Comparison of ENCODE assay signal across 10 cellular contexts in genomic region chr3:15207836-15208504, GRCh38. TPM values are rescaled to one million over a fixed set of nuclear protein-coding genes. Genes with fewer than 3 reads are reported as not detected.
DNase-seq lines count a peak whose midpoint lies in the region; ATAC-seq and TF ChIP-seq lines count a peak whose summit lies in the region.
"Had no signal": no experiment of that assay in that cellular context is flagged by ENCODE, and none has a peak within 500 bp of the region (broad histone marks: within the 10 kb centered on the region; RNA-seq: fewer than 3 reads in every experiment).

No MANE protein-coding gene starts in this region.

- peaks cover 5% of the 10 kb centered on the region for H3K27me3 Mint-ChIP-seq in activated naive CD4-positive, alpha-beta T cell treated with anti-CD3 and anti-CD28 coated beads, Interleukin-2, amount 10 ng/mL, durations not matched to agents 7 days and 5 days

- H3K9ac ChIP-seq in liver (ENCODE audit: low read depth in 1 of 2, low read length in 2 of 2) = peak overlapping the region in 1 of 2 donors; percentile 96

- H3K27ac ChIP-seq in adrenal gland (peak overlapping the region in 3 of 5 donors; percentile 14 to 99 (median 30)), liver (ENCODE audit: low read depth in 1 of 2, low read length in 2 of 2) (no peak overlapping the region), transverse colon (peak overlapping the region; percentile 95 to 98 (median 96))

- peaks cover 26% of the 10 kb centered on the region for H3K4me1 Mint-ChIP-seq in activated naive CD4-positive, alpha-beta T cell treated with anti-CD3 and anti-CD28 coated beads, Interleukin-2, amount 10 ng/mL, durations not matched to agents 7 days and 5 days

- in situ Hi-C loops in transverse colon (cut with MboI; ENCODE audit: low pct_ligation_motif_present in 1 of 4, low pct_unique_long_range_greater_than_20kb in 1 of 4, low sequenced_read_pairs in 3 of 4) = loop anchor here in 3 of 4 donors (10.0 to 25.0 kb wide), 3 partner anchors 103 to 1054 kb away; partner anchors contain the start of genes DPH3 (in 1 of the 3) and OXNAD1 (in 1 of the 3)

- intact Hi-C loops in adrenal gland (cut with DNase I) = loop anchor here in 1 of 2 donors (10.0 kb wide), 2 partner anchors 197 to 347 kb away; no protein-coding TSS in a partner anchor
- intact Hi-C loops in transverse colon (cut with DNase I; ENCODE audit: low total_unique reads) = loop anchor here (10.0 kb wide), 1 partner anchor 197 kb away; no protein-coding TSS in a partner anchor

- CTCF ChIA-PET in activated naive CD4-positive, alpha-beta T cell treated with anti-CD3 and anti-CD28 coated beads, Interleukin-2, amount 10 ng/mL, durations not matched to agents 7 days and 5 days (lab: Charles Lee) = interaction anchor here (0.5 to 1.2 kb wide), 6 partner anchors 17 to 350 kb away, joined by 3 read pairs; no protein-coding TSS in a partner anchor

- no peaks in the 10 kb centered on the region for H3K9me3 ChIP-seq in adrenal gland (replicated peaks in 1 of 3)
- no peaks in the 10 kb centered on the region for H3K9me3 ChIP-seq in liver (ENCODE audit: control insufficient read depth in 4 of 4, low read length in 3 of 4)
- H3K9me3 ChIP-seq in transverse colon = no peaks in the 10 kb centered on the region
- H3K9me3 ChIP-seq: mucosa of descending colon had no signal

- H3K4me3 ChIP-seq in adrenal gland (peak overlapping the region in 1 of 4 donors; percentile 100), liver (ENCODE audit: low read depth in 1 of 3, low read length in 3 of 3) (peak overlapping the region in 2 of 3 donors; percentile 23 to 29), transverse colon (peak overlapping the region in 3 of 4 donors; percentile 68 to 79 (median 78))

- TF ChIP-seq EP300 in transverse colon (IDR thresholded peaks at IDR 0.05; ENCODE audit: low read depth) = no peak

- H3K4me1 ChIP-seq in adrenal gland (replicated peaks in 1 of 2) = peaks cover 20 to 33% of the 10 kb centered on the region in 2 donors
- H3K4me1 ChIP-seq in liver (ENCODE audit: control insufficient read depth in 4 of 4, insufficient read depth in 4 of 4, low read length in 3 of 4) = peaks cover 3 to 20% (median 7%) of the 10 kb centered on the region in 4 donors
- H3K4me1 ChIP-seq in transverse colon = peaks cover 4 to 38% (median 14%) of the 10 kb centered on the region in 4 donors

- TF ChIP-seq POLR2A in adrenal gland (IDR thresholded peaks at IDR 0.05) = no peak
- no peak for TF ChIP-seq POLR2A in transverse colon (IDR thresholded peaks at IDR 0.05)

- ATAC-seq in GM18870 (IDR thresholded peaks at IDR 0.05; ENCODE audit: unreplicated experiment) = no peak
- no peak for ATAC-seq in activated CD4-positive, CD25-positive, alpha-beta regulatory T cell treated with anti-CD3 and anti-CD28 coated beads, Interleukin-2, amount 50 U/mL, for 24 hours

- H3K27me3 ChIP-seq in adrenal gland = no peaks in the 10 kb centered on the region
- H3K27me3 ChIP-seq in liver (ENCODE audit: control insufficient read depth in 4 of 4, insufficient read depth in 4 of 4, low read length in 3 of 4) = no peaks in the 10 kb centered on the region
- no peaks in the 10 kb centered on the region for H3K27me3 ChIP-seq in transverse colon

- no peaks in the 10 kb centered on the region for H3K9me3 Mint-ChIP-seq in activated naive CD4-positive, alpha-beta T cell treated with anti-CD3 and anti-CD28 coated beads, Interleukin-2, amount 10 ng/mL, durations not matched to agents 7 days and 5 days

- peaks cover 15% of the 10 kb centered on the region for H3K36me3 Mint-ChIP-seq in activated naive CD4-positive, alpha-beta T cell treated with anti-CD3 and anti-CD28 coated beads, Interleukin-2, amount 10 ng/mL, durations not matched to agents 7 days and 5 days

- H3K27ac Mint-ChIP-seq in activated naive CD4-positive, alpha-beta T cell treated with anti-CD3 and anti-CD28 coated beads, Interleukin-2, amount 10 ng/mL, durations not matched to agents 7 days and 5 days = peak overlapping the region; percentile 13

- no peak for TF ChIP-seq CTCF in adrenal gland (IDR thresholded peaks at IDR 0.05)
- TF ChIP-seq CTCF in liver (IDR thresholded peaks at IDR 0.05; ENCODE audit: low read depth, low read length, missing input control) = no peak
- no peak for TF ChIP-seq CTCF in transverse colon (IDR thresholded peaks at IDR 0.05)

- no peak for DNase-seq in activated naive CD4-positive, alpha-beta T cell treated with anti-CD3 and anti-CD28 coated beads, Interleukin-2, amount 10 ng/mL, durations not matched to agents 7 days and 5 days
- DNase-seq in activated naive CD4-positive, alpha-beta T cell (lab: John Stamatoyannopoulos, UW) = no peak
- DNase-seq in adrenal gland = no peak
- no peak for DNase-seq in transverse colon
- no peak for DNase-seq in ecto neural progenitor cell (ENCODE audit: low spot score)
- DNase-seq: H7, mucosa of descending colon had no signal

- WGBS in adrenal gland, 4 donors = 71 to 77% (median 73%) methylated on average over 5 of the region's 5 CpGs
- WGBS in liver = 88% methylated on average over 5 of the region's 5 CpGs
- 41 to 71% methylated on average over 3 to 5 of the region's 5 CpGs for WGBS in transverse colon (ENCODE audit: low coverage in 1 of 2), 2 donors

- H3K36me3 ChIP-seq in adrenal gland (replicated peaks in 1 of 2) = peaks cover 0 to 27% of the 10 kb centered on the region in 2 donors
- peaks cover 0 to 19% (median 1%) of the 10 kb centered on the region in 4 donors for H3K36me3 ChIP-seq in liver (ENCODE audit: control insufficient read depth in 4 of 4, insufficient read depth in 3 of 4, low read depth in 1 of 4, low read length in 3 of 4)
- H3K36me3 ChIP-seq in transverse colon = peaks cover 0 to 11% (median 5%) of the 10 kb centered on the region in 4 donors

- peak overlapping the region; percentile 45 for H3K4me3 Mint-ChIP-seq in activated naive CD4-positive, alpha-beta T cell treated with anti-CD3 and anti-CD28 coated beads, Interleukin-2, amount 10 ng/mL, durations not matched to agents 7 days and 5 days

- no peak for TF ChIP-seq RAD21 in liver (IDR thresholded peaks at IDR 0.05)

TF ChIP-seq in liver, 16 proteins besides CTCF, POLR2A, EP300 and RAD21 (continues in another document):
- TF ChIP-seq FOXA1 (IDR thresholded peaks at IDR 0.05) = no peak
- TF ChIP-seq FOXA2 (IDR thresholded peaks at IDR 0.05) = no peak
- no peak for TF ChIP-seq SP1 (IDR thresholded peaks at IDR 0.05)
- no peak for TF ChIP-seq NR2F2 (IDR thresholded peaks at IDR 0.05)
- TF ChIP-seq MAX (IDR thresholded peaks at IDR 0.05) = no peak
- TF ChIP-seq ZBTB33 (IDR thresholded peaks at IDR 0.05) = no peak
- TF ChIP-seq HNF4A (conservative IDR thresholded peaks at IDR 0.05) = no peak
- TF ChIP-seq JUND (IDR thresholded peaks at IDR 0.05) = no peak
- TF ChIP-seq REST (IDR thresholded peaks at IDR 0.05) = no peak
- no peak for TF ChIP-seq HNF4G (IDR thresholded peaks at IDR 0.05)
- TF ChIP-seq RXRA (IDR thresholded peaks at IDR 0.05) = no peak
- TF ChIP-seq YY1 (IDR thresholded peaks at IDR 0.05) = no peak
- TF ChIP-seq GABPA (IDR thresholded peaks at IDR 0.05 in 1 of 2, conservative IDR thresholded peaks at IDR 0.05 in 1 of 2) = no peak
- no peak for TF ChIP-seq TAF1 (conservative IDR thresholded peaks at IDR 0.05)

RNA-seq across cellular contexts. Expression of gene CAPN7, which starts 1.9 kb away (rescaled TPM):
- total RNA-seq in adrenal gland (10 to 100 TPM; 31.1 to 54.9 (median 43.3) TPM), liver (10 to 100 TPM; 24.7 to 41.9 TPM), transverse colon (10 to 100 TPM; 12.1 to 78.4 (median 48.8) TPM)
- polyA plus RNA-seq in adrenal gland (10 to 100 TPM; 14.4 to 32.4 (median 18.2) TPM), liver (10 to 100 TPM in 1 of 2 donors, 1 to 10 TPM in 1; 9.5 to 11.2 TPM)

Comparison
In these comparisons a context has a peak if more than half of its experiments do, and no peak if none do; other contexts are left out.
1. H3K27ac ChIP-seq: peak in adrenal gland (3 of 5) and transverse colon (4 of 4); none in liver (0 of 2).